In the genomic region with DNA sequence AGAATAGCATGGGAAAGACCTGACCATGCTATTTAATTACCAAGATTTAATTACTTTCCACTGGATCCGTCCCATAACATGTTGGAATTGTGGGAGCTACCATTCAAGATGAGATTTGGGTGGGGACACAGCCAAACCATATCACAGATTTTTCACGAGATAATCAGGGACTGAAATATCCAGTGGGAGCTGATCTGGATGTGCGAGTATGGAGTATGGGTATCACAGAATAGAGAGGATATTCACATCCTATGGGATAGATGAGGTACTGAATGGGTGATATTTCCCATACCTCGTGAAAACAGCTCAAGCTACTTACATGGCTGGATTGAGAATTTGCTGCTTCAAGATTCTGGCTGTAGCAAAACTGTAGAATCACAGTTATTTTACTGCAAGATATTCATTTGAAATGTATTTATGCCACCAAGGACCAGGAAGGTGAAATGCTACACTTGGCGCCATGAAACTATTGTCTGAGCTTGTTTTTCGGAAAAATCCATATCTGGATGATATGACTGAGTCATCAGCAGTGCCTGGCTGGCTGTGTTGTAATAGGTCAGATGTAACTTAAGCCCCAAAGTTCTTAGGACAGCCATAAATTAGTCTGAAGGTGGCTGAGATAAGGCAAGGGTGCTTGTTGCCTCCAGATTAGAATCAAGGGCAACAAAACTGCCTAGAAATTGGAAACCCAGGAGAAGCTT, we compare ENCODE assay signal across 16 cellular contexts. TPM values are rescaled to one million over a fixed set of nuclear protein-coding genes. Genes with fewer than 3 reads are reported as not detected.
DNase-seq lines count a peak whose midpoint lies in the region; ATAC-seq, FAIRE-seq and TF ChIP-seq lines count a peak whose summit lies in the region.
"Had no signal": no experiment of that assay in that cellular context is flagged by ENCODE, and none has a peak within 500 bp of the region (broad histone marks: within the 10 kb centered on the region; RNA-seq: fewer than 3 reads in every experiment).

No MANE protein-coding gene starts in this region.

- 94 to 97% (median 96%) methylated on average over 6 of the region's 6 CpGs for WGBS in heart left ventricle, 4 donors
- 83 to 89% (median 85%) methylated on average over 6 of the region's 6 CpGs for WGBS in small intestine, 3 donors

- TF ChIP-seq CTCF in heart left ventricle (IDR thresholded peaks at IDR 0.05) (no peak), PC-3 (conservative IDR thresholded peaks at IDR 0.05; ENCODE audit: low read depth, low read length) (no peak)

- H3K9me2 ChIP-seq in PC-3 (replicated peaks; ENCODE audit: low read length): no peaks in the 10 kb centered on the region

- H3K4me3 ChIP-seq in heart left ventricle (no peak overlapping the region), PC-3 (ENCODE audit: low read length) (no peak overlapping the region), small intestine (ENCODE audit: low read depth in 1 of 2, low read length in 2 of 2) (no peak overlapping the region)
- H3K4me3 ChIP-seq: heart right ventricle, lung, pancreas had no signal

- H3K27ac ChIP-seq in heart left ventricle (no peak overlapping the region), PC-3 (ENCODE audit: low read length) (no peak overlapping the region), small intestine (ENCODE audit: low read depth in 1 of 2, low read length in 1 of 2) (no peak overlapping the region)
- H3K27ac ChIP-seq: heart right ventricle, pancreas had no signal

- H3K79me2 ChIP-seq in PC-3 (ENCODE audit: low read length): no peaks in the 10 kb centered on the region

- no TSS peak for BruUV-seq in PC-3 (replicated peaks; lab: Mats Ljungman, UMichigan)

- no peak overlapping the region for H2AFZ ChIP-seq in PC-3 (ENCODE audit: low read length)

- TF ChIP-seq POLR2A in heart left ventricle (IDR thresholded peaks at IDR 0.05): no peak

- H3K27me3 ChIP-seq in heart left ventricle (no peaks in the 10 kb centered on the region), PC-3 (ENCODE audit: low read length) (no peaks in the 10 kb centered on the region), small intestine (ENCODE audit: control insufficient read depth in 2 of 2, insufficient read depth in 2 of 2, low read length in 2 of 2) (no peaks in the 10 kb centered on the region)
- H3K27me3 ChIP-seq: heart right ventricle, pancreas had no signal

- DNase-seq in left cardiac atrium (peak; percentile 20), heart left ventricle (no peak), PC-3 (peak; percentile 29), fibroblast of gingiva (ENCODE audit: low read depth) (peak; percentile 49), small intestine (peak; percentile 41), OCI-M2 (lab: John Stamatoyannopoulos, UW; ENCODE audit: unreplicated experiment) (no peak), GM19238 (ENCODE audit: insufficient read length, low spot score) (no peak)
- DNase-seq: activated CD4-positive, alpha-beta T cell treated with anti-CD3 and anti-CD28 coated beads, Interleukin-2, amount 50 U/mL, for 4 hours; heart right ventricle; NCI-H2081; NK-92 treated with Interleukin-12 subunit alpha and Interleukin-12 subunit beta, amount 100 ng/mL, for 24 hours; pancreas; SW 1271 had no signal

- no peaks in the 10 kb centered on the region for H4K20me1 ChIP-seq in PC-3 (ENCODE audit: low read length)

- H3F3A ChIP-seq in PC-3 (ENCODE audit: low read length, unreplicated experiment): no peaks in the 10 kb centered on the region

- H3K36me3 ChIP-seq in heart left ventricle: peaks cover 0 to 69% (median 15%) of the 10 kb centered on the region in 9 donors
- H3K36me3 ChIP-seq in PC-3 (ENCODE audit: low read depth, low read length): peaks cover 3% of the 10 kb centered on the region; the same call in 1 of the 2 replicates
- peaks cover 11 to 12% of the 10 kb centered on the region in 2 donors for H3K36me3 ChIP-seq in small intestine (ENCODE audit: control insufficient read depth in 2 of 2, insufficient read depth in 2 of 2, low read length in 2 of 2)
- H3K36me3 ChIP-seq: pancreas had no signal

- no peaks in the 10 kb centered on the region for H3K4me1 ChIP-seq in heart left ventricle
- peaks cover 13% of the 10 kb centered on the region; the same call in 1 of the 2 replicates for H3K4me1 ChIP-seq in PC-3 (ENCODE audit: insufficient read depth, low read length)
- peaks cover 0 to 2% of the 10 kb centered on the region in 2 donors for H3K4me1 ChIP-seq in small intestine (ENCODE audit: control insufficient read depth in 2 of 2, insufficient read depth in 1 of 2, low read depth in 1 of 2, low read length in 1 of 2)
- H3K4me1 ChIP-seq: pancreas had no signal

- POLR2A ChIA-PET in PC-3 (lab: Charles Lee; ENCODE audit: unreplicated experiment): interaction anchor here (0.6 kb wide), 1 partner anchor 201 kb away, joined by 4 read pairs; no protein-coding TSS in a partner anchor

- no peak for ATAC-seq in left cardiac atrium
- no peak for ATAC-seq in heart left ventricle
- peak; percentile 24; the same call in 1 of the 2 replicates for ATAC-seq in PC-3
- no peak for ATAC-seq in GM19463 (IDR thresholded peaks at IDR 0.05; ENCODE audit: unreplicated experiment)
- ATAC-seq: heart right ventricle, pancreas had no signal

- CTCF ChIA-PET in PC-3 (lab: Charles Lee): interaction anchor here (0.8 kb wide), 1 partner anchor 27 kb away, joined by 4 read pairs; no protein-coding TSS in a partner anchor

- intact Hi-C loops in left cardiac atrium (cut with DNase I) (no loop called here), heart left ventricle (cut with DNase I) (no loop called here), PC-3 (cut with micrococcal nuclease) (no loop called here)

- H3K4me2 ChIP-seq in PC-3 (ENCODE audit: low read length): no peak overlapping the region

- H3K9me3 ChIP-seq in heart left ventricle: no peaks in the 10 kb centered on the region
- H3K9me3 ChIP-seq in PC-3 (ENCODE audit: low read length): no peaks in the 10 kb centered on the region
- H3K9me3 ChIP-seq in small intestine (ENCODE audit: control insufficient read depth, low read depth): no peaks in the 10 kb centered on the region
- H3K9me3 ChIP-seq: heart right ventricle, pancreas had no signal

- FAIRE-seq in small intestine (lab: Jason Lieb, UNC): no peak
- FAIRE-seq: pancreas had no signal

- no peak overlapping the region for H3K9ac ChIP-seq in PC-3 (ENCODE audit: low read length)

RNA-seq across cellular contexts. Expression of a gene that starts 29.8 kb away (rescaled TPM):
- total RNA-seq in left cardiac atrium: under 1 TPM; 0.21 TPM
- total RNA-seq in heart left ventricle: under 1 TPM in 2 of 9 donors, not detected in 7; 0.07 to 0.38 TPM
- under 1 TPM in 1 of 2 donors, not detected in 1; 0.14 TPM for polyA plus RNA-seq in heart left ventricle
- not detected in 2 replicates for total RNA-seq in PC-3 (2014; rRNA removed)
- polyA plus RNA-seq in small intestine: 1 to 10 TPM in 1 of 3 donors, not detected in 2; 1.0 TPM

RNA-seq across cellular contexts. Expression of a gene that starts 43.9 kb away (rescaled TPM):
- not detected for total RNA-seq in left cardiac atrium
- total RNA-seq in heart left ventricle: not detected
- not detected for polyA plus RNA-seq in heart left ventricle
- not detected in 2 replicates for total RNA-seq in PC-3 (2014; rRNA removed)
- under 1 TPM in 1 of 3 donors, not detected in 2; 0.12 TPM for polyA plus RNA-seq in small intestine
- total RNA-seq: dermis microvascular lymphatic vessel endothelial cell, heart right ventricle, lung, pancreas had no signal
- polyA plus RNA-seq: heart right ventricle, pancreas had no signal

RNA-seq across cellular contexts. Expression of a gene that starts 53.2 kb away (rescaled TPM):
- not detected for total RNA-seq in left cardiac atrium
- not detected for total RNA-seq in heart left ventricle
- polyA plus RNA-seq in heart left ventricle: not detected
- total RNA-seq in PC-3 (2014; rRNA removed): not detected in 2 replicates
- under 1 TPM in 1 of 3 donors, not detected in 2; 0.07 TPM for polyA plus RNA-seq in small intestine
- total RNA-seq: dermis microvascular lymphatic vessel endothelial cell, heart right ventricle, pancreas had no signal
- polyA plus RNA-seq: heart right ventricle, pancreas had no signal

Comparison
In these comparisons a context has a peak if more than half of its experiments do, and no peak if none do; other contexts are left out.
1. DNase-seq: peak in left cardiac atrium (single experiment), PC-3 (single experiment), fibroblast of gingiva (single experiment) and small intestine (single experiment); none in heart left ventricle (0 of 5), OCI-M2 (single experiment) and GM19238 (single experiment).